Comparison of ENCODE assay signal across 18 cellular contexts in the genomic region with DNA sequence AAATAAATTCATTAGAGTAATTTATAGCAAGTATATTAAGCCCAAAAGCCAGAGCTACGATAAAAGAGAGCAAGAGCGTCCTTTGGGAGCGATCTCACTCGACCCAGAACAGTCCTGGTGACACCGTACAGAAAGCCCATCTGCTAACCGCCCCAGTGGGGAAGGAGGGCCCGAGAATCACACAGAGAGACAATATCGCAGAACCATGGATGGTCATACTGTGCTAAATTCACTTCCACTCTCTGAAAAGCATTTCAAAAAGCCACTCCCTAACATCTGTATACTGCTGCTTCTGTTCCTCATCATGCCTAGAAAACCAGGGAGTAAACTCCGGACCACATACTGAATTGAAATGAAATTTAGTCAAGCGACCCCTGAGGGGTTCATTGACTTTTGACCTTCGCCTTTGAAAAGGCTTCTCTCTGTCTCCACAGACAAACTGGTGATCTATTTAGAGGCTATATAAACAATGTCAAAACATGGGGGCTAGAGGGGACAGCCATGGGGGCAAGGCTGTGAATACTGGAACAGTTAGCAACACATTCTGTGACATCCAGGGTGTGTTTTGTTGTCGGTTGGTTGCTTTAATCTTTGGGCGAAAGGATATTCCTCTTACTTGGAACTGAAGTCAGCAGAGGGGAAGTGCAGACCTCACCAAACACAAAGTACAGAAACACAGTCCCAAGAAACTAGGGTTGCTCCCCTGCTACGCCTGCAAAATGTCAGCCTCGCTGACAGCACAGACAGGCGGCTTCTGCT.
A peak's percentile ranks its signal among the peaks of the same experiment; 100 is the strongest.
DNase-seq lines count a peak whose midpoint lies in the region; ATAC-seq and TF ChIP-seq lines count a peak whose summit lies in the region.
"Had no signal": no experiment of that assay in that cellular context is flagged by ENCODE, and none has a peak within 500 bp of the region (broad histone marks: within the 10 kb centered on the region; RNA-seq: fewer than 3 reads in every experiment).

No MANE protein-coding gene starts in this region.

- peak overlapping the region; percentile 52 for H2AFZ ChIP-seq in ACC112 (ENCODE audit: low read length, unreplicated experiment)

- H3K27ac ChIP-seq in ACC112 (ENCODE audit: low read depth, low read length), result no peak overlapping the region
- peak overlapping the region; percentile 45 for H3K27ac ChIP-seq in endodermal cell (ENCODE audit: low read depth, low read length)
- H3K27ac ChIP-seq in ovary, result no peak overlapping the region
- H3K27ac ChIP-seq: epithelial cell of prostate, psoas muscle had no signal

- intact Hi-C loops in ovary (cut with DNase I), result no loop called here

- TF ChIP-seq EP300 in ovary (IDR thresholded peaks at IDR 0.05), result no peak

- H3K4me3 ChIP-seq in ACC112 (ENCODE audit: low read depth, low read length), result no peak overlapping the region
- no peak overlapping the region for H3K4me3 ChIP-seq in endodermal cell (ENCODE audit: low read length)
- no peak overlapping the region for H3K4me3 ChIP-seq in ovary
- H3K4me3 ChIP-seq: psoas muscle had no signal

- H3K9me3 ChIP-seq in endodermal cell (ENCODE audit: control insufficient read depth, low read length), result peaks cover 32% of the 10 kb centered on the region
- no peaks in the 10 kb centered on the region for H3K9me3 ChIP-seq in ovary
- H3K9me3 ChIP-seq: psoas muscle had no signal

- H3K36me3 Mint-ChIP-seq in endodermal cell (ENCODE audit: low read depth), result no peaks in the 10 kb centered on the region
- H3K36me3 Mint-ChIP-seq: activated naive CD8-positive, alpha-beta T cell; CD8-positive, alpha-beta memory T cell; stimulated activated memory B cell treated with anti-CD40 and anti-IgM and Interleukin-4, amounts not matched to agents 10 μg/mL and 1 μg/mL and 100 μg/mL, for 72 hours; T-cell had no signal

- WGBS in endodermal cell (ENCODE audit: insufficient coverage in 1 of 2, insufficient read length in 1 of 2), 2 experiments, result 80 to 86% methylated on average over 11 to 16 of the region's 16 CpGs
- 69 to 70% (median 70%) methylated on average over 16 of the region's 16 CpGs for WGBS in ovary, 3 donors

- H3K9me3 Mint-ChIP-seq in endodermal cell, result peaks cover 22% of the 10 kb centered on the region
- H3K9me3 Mint-ChIP-seq: memory B cell; stimulated activated memory B cell treated with anti-CD40 and anti-IgM and Interleukin-4, amounts not matched to agents 10 μg/mL and 1 μg/mL and 100 μg/mL, for 72 hours; T-cell had no signal

- H3K36me3 ChIP-seq in ACC112 (ENCODE audit: insufficient read depth, low read length) (no peaks in the 10 kb centered on the region), endodermal cell (ENCODE audit: control insufficient read depth, insufficient read depth, low read length) (no peaks in the 10 kb centered on the region), ovary (no peaks in the 10 kb centered on the region)

- no peaks in the 10 kb centered on the region for H3K79me2 ChIP-seq in ACC112 (ENCODE audit: control insufficient read depth, insufficient read depth, low read length, unreplicated experiment)

- TF ChIP-seq POLR2A in ovary (IDR thresholded peaks at IDR 0.05) (no peak), GM18505 (IDR thresholded peaks at IDR 0.05; ENCODE audit: borderline replicate concordance, extremely low read depth, insufficient read depth, insufficient read length) (no peak)

- peaks cover 34% of the 10 kb centered on the region for H3K4me1 Mint-ChIP-seq in endodermal cell
- H3K4me1 Mint-ChIP-seq: CD8-positive, alpha-beta memory T cell; T-cell had no signal

- no peak for TF ChIP-seq CTCF in endodermal cell (conservative IDR thresholded peaks at IDR 0.05)
- TF ChIP-seq CTCF in ovary (IDR thresholded peaks at IDR 0.05), result no peak

- peak overlapping the region; percentile 0 for H3K9ac ChIP-seq in endodermal cell (ENCODE audit: extremely low read depth, low read length, poor library complexity, severe bottlenecking)

- DNase-seq in endodermal cell, result no peak
- peak; percentile 81 for DNase-seq in left kidney (ENCODE audit: low read depth, low spot score)
- DNase-seq in ovary, result peak; percentile 15 to 39 (median 33)
- DNase-seq in NCI-H1105 treated with DMSO at 0.1 percent for 48 hours (lab: John Stamatoyannopoulos, UW), result no peak
- no peak for DNase-seq in DMS53 treated with DMSO at 0.1 percent for 48 hours (lab: John Stamatoyannopoulos, UW; ENCODE audit: unreplicated experiment)
- DNase-seq in Ammon's horn (ENCODE audit: low spot score), result no peak
- DNase-seq: 8988T; CD8-positive, alpha-beta memory T cell; central memory CD4-positive, alpha-beta T cell; NCI-H226; psoas muscle; T-cell had no signal

- ATAC-seq in GM18505 (IDR thresholded peaks at IDR 0.05; ENCODE audit: unreplicated experiment), result no peak
- ATAC-seq: stimulated activated memory B cell treated with anti-CD40 and anti-IgM and Interleukin-4, amounts not matched to agents 10 μg/mL and 1 μg/mL and 100 μg/mL, for 72 hours; T-cell had no signal

- no peaks in the 10 kb centered on the region for H3K27me3 Mint-ChIP-seq in endodermal cell (ENCODE audit: insufficient read depth)
- H3K27me3 Mint-ChIP-seq: activated naive CD8-positive, alpha-beta T cell; memory B cell; stimulated activated memory B cell treated with anti-CD40 and anti-IgM and Interleukin-4, amounts not matched to agents 10 μg/mL and 1 μg/mL and 100 μg/mL, for 72 hours had no signal

- no peaks in the 10 kb centered on the region for H3K27me3 ChIP-seq in ACC112 (ENCODE audit: insufficient read depth, low read length)
- H3K27me3 ChIP-seq in endodermal cell (ENCODE audit: control insufficient read depth, insufficient read depth, low read length, poor library complexity, severe bottlenecking), result no peaks in the 10 kb centered on the region
- H3K27me3 ChIP-seq in ovary, result no peaks in the 10 kb centered on the region

- no peak overlapping the region for H3K27ac Mint-ChIP-seq in endodermal cell
- H3K27ac Mint-ChIP-seq: activated naive CD8-positive, alpha-beta T cell; stimulated activated memory B cell treated with anti-CD40 and anti-IgM and Interleukin-4, amounts not matched to agents 10 μg/mL and 1 μg/mL and 100 μg/mL, for 72 hours; T-cell had no signal

- H3K4me1 ChIP-seq in ACC112 (ENCODE audit: control insufficient read depth, insufficient read depth, low read length, unreplicated experiment) (peaks cover under 1% of the 10 kb centered on the region), endodermal cell (ENCODE audit: control insufficient read depth, insufficient read depth, low read length) (peaks cover 8% of the 10 kb centered on the region), ovary (ENCODE audit: insufficient read depth) (peaks cover 3% of the 10 kb centered on the region)
- H3K4me1 ChIP-seq: psoas muscle had no signal

- no peak overlapping the region for H3K4me3 Mint-ChIP-seq in endodermal cell
- H3K4me3 Mint-ChIP-seq: activated naive CD8-positive, alpha-beta T cell; CD8-positive, alpha-beta memory T cell; memory B cell; stimulated activated memory B cell treated with anti-CD40 and anti-IgM and Interleukin-4, amounts not matched to agents 10 μg/mL and 1 μg/mL and 100 μg/mL, for 72 hours; T-cell had no signal

Comparison
In these comparisons a context has a peak if more than half of its experiments do, and no peak if none do; other contexts are left out.
1. DNase-seq: peak in left kidney (single experiment) and ovary (5 of 5); none in endodermal cell (single experiment), NCI-H1105 treated with DMSO at 0.1 percent for 48 hours (single experiment), DMS53 treated with DMSO at 0.1 percent for 48 hours (single experiment) and Ammon's horn (single experiment).